18 cellular contexts compared by ENCODE assay signal in the genomic region with DNA sequence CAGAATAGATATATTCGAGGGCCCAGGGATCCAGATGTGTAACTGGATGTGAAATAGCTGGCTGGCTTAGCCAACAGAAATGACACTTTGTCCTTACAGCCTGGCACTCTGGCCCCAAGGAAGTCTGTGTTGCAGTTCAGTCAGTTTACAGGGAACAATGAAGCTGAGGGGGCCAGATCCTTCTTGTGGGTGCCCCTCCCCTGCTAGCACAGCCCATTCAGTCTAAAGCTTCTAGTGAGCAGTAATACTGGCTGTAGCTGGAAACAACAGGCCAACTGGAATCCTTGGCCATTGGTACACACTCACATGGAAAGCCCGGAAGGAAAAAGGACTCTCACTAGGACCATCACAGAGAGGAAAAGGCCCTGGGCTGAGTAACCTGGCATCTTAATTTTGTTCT. TPM values are rescaled to one million over a fixed set of nuclear protein-coding genes. Genes with fewer than 3 reads are reported as not detected.
"Had no signal": no experiment of that assay in that cellular context is flagged by ENCODE, and none has a peak within 500 bp of the region (broad histone marks: within the 10 kb centered on the region; RNA-seq: fewer than 3 reads in every experiment).

No MANE protein-coding gene starts in this region.

- H3K27ac Mint-ChIP-seq: activated B cell treated with CpG ODN at 0.5 μM for 24 hours, endodermal cell, nephron progenitor cell had no signal

- H3K9me3 Mint-ChIP-seq: activated B cell treated with CpG ODN at 0.5 μM for 24 hours had no signal

- H3K4me3 Mint-ChIP-seq: activated B cell treated with CpG ODN at 0.5 μM for 24 hours, endodermal cell, nephron progenitor cell had no signal

- H3K27me3 Mint-ChIP-seq: activated B cell treated with CpG ODN at 0.5 μM for 24 hours had no signal

- ATAC-seq: psoas muscle, right lobe of liver had no signal

- H3K4me1 Mint-ChIP-seq: activated B cell treated with CpG ODN at 0.5 μM for 24 hours, nephron progenitor cell had no signal

- DNase-seq: activated B cell treated with CpG ODN at 0.5 μM for 24 hours; activated effector memory CD4-positive, alpha-beta T cell treated with anti-CD3 and anti-CD28 coated beads, Interleukin-2, amount 50 U/mL, for 16 hours; endodermal cell; head of caudate nucleus; mesendoderm; nephron progenitor cell; psoas muscle; right lobe of liver; SHP77; SK-N-SH had no signal

RNA-seq across cellular contexts. Expression of a gene that starts 22.7 kb away (rescaled TPM):
- total RNA-seq: activated B cell treated with CpG ODN at 0.5 μM for 24 hours, cardiac muscle cell, dermis microvascular lymphatic vessel endothelial cell, endodermal cell, epithelial cell of proximal tubule, frontal cortex, lower leg skin, osteocyte, smooth muscle cell, urinary bladder had no signal
